In the genomic region with DNA sequence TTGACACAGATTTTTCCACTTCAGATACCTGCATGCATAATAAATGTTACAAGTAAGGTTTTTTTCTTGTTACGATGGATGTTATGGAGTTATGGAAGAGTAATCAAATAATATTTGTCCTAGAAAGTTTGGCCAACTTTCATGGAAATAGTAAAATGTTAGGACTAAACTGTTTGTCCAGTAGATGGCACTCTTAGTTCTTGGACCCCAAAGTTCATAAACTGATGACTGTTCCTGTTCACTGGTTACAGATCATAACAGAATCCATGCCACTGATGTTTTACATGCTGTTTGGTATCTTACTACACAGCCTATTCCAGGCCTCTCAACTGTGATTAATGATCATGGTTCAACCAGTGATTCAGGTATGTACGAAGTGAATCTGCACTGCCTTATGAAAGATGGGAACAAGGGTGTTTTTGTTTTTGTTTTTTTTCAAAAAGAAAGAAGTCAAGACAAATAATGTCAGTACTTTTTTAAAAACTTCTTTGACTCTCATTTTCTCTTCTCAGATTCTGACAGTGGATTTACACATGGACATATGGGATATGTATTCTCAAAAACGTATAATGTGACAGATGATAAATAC, we compare ENCODE assay signal across 8 cellular contexts. TPM values are rescaled to one million over a fixed set of nuclear protein-coding genes. Genes with fewer than 3 reads are reported as not detected.
A peak's percentile ranks its signal among the peaks of the same experiment; 100 is the strongest.
DNase-seq lines count a peak whose midpoint lies in the region; ATAC-seq, FAIRE-seq and TF ChIP-seq lines count a peak whose summit lies in the region.

No MANE protein-coding gene starts in this region.

- H3K27me3 ChIP-seq in colonic mucosa (no peaks in the 10 kb centered on the region), mesenchymal stem cell (ENCODE audit: control insufficient read depth in 1 of 2, insufficient read depth in 1 of 2, low read length in 2 of 2) (no peaks in the 10 kb centered on the region)

- H2BK5ac ChIP-seq in mesenchymal stem cell (ENCODE audit: low read depth, low read length, poor library complexity, severe bottlenecking) = no peak overlapping the region

- no peak overlapping the region for H4K91ac ChIP-seq in mesenchymal stem cell (ENCODE audit: low read length)

- TF ChIP-seq CTCF in AG10803 (conservative IDR thresholded peaks at IDR 0.05; ENCODE audit: low read length) = peak; percentile 71
- peak; percentile 26 for TF ChIP-seq CTCF in colonic mucosa (IDR thresholded peaks at IDR 0.05)

- no peak for FAIRE-seq in GM19239 (lab: Jason Lieb, UNC)

- peak; percentile 49 for DNase-seq in AG10803 (ENCODE audit: low read depth)
- peak; percentile 15 for DNase-seq in NCI-H460 (ENCODE audit: extremely low read depth, low read depth)
- DNase-seq in colonic mucosa = no peak
- DNase-seq in mesenchymal stem cell = peak; percentile 45
- DNase-seq in GM19239 (ENCODE audit: insufficient read length, low spot score) = no peak
- no peak for DNase-seq in stimulated activated naive CD4-positive, alpha-beta T cell treated with Interleukin-2 at 50 U/mL for 16 hours (lab: John Stamatoyannopoulos, UW)
- DNase-seq in activated gamma-delta T cell (lab: John Stamatoyannopoulos, UW) = no peak

- no peak overlapping the region for H2AFZ ChIP-seq in mesenchymal stem cell (ENCODE audit: low read depth, low read length)

- no peak overlapping the region for H2AK5ac ChIP-seq in mesenchymal stem cell (ENCODE audit: low read length, severe bottlenecking)

- H3K4me2 ChIP-seq in mesenchymal stem cell (ENCODE audit: low read length, poor library complexity, severe bottlenecking) = no peak overlapping the region

- no peak overlapping the region for H3K4me3 ChIP-seq in AG10803 (ENCODE audit: low read length)
- H3K4me3 ChIP-seq in colonic mucosa = no peak overlapping the region
- no peak overlapping the region for H3K4me3 ChIP-seq in mesenchymal stem cell (ENCODE audit: insufficient read depth in 1 of 2, low read depth in 1 of 2, low read length in 2 of 2)

- H3K4ac ChIP-seq in mesenchymal stem cell (ENCODE audit: low read depth in 1 of 2, low read length in 2 of 2) = no peak overlapping the region

- no peak overlapping the region for H3K18ac ChIP-seq in mesenchymal stem cell (ENCODE audit: low read depth in 1 of 2, low read length in 2 of 2)

- no peak overlapping the region for H3K14ac ChIP-seq in mesenchymal stem cell (ENCODE audit: low read length in 2 of 2)

- 43% methylated on average over 2 of the region's 3 CpGs for WGBS in mesenchymal stem cell

- peak; percentile 52 for ATAC-seq in GM21786 (IDR thresholded peaks at IDR 0.05; ENCODE audit: unreplicated experiment)

- H3K27ac ChIP-seq in colonic mucosa (no peak overlapping the region), mesenchymal stem cell (ENCODE audit: low read length, poor library complexity, severe bottlenecking) (no peak overlapping the region)

- no peak overlapping the region for H2BK120ac ChIP-seq in mesenchymal stem cell (ENCODE audit: low read depth, low read length)

- no peak overlapping the region for H4K8ac ChIP-seq in mesenchymal stem cell (ENCODE audit: low read length)

- no peak overlapping the region for H2BK15ac ChIP-seq in mesenchymal stem cell (ENCODE audit: low read depth, poor library complexity, severe bottlenecking)

- no peak overlapping the region for H2BK12ac ChIP-seq in mesenchymal stem cell (ENCODE audit: low read length in 2 of 2)

- no peaks in the 10 kb centered on the region for H3K79me1 ChIP-seq in mesenchymal stem cell (replicated peaks; ENCODE audit: low read length, poor library complexity, severe bottlenecking)

- H3K9me3 ChIP-seq in colonic mucosa (no peaks in the 10 kb centered on the region), mesenchymal stem cell (ENCODE audit: control insufficient read depth, low read length) (no peaks in the 10 kb centered on the region)

- intact Hi-C loops in colonic mucosa (cut with DNase I) = loop anchor here (2.0 kb wide), 1 partner anchor 152 kb away; no protein-coding TSS in a partner anchor

- no peaks in the 10 kb centered on the region for H3K36me3 ChIP-seq in colonic mucosa
- H3K36me3 ChIP-seq in mesenchymal stem cell (ENCODE audit: control insufficient read depth in 1 of 2, insufficient read depth in 2 of 2, low read depth in 1 of 2, low read length in 2 of 2) = no peaks in the 10 kb centered on the region

- H3K9ac ChIP-seq in colonic mucosa (ENCODE audit: low read depth in 2 of 2, low read length in 2 of 2) (no peak overlapping the region), mesenchymal stem cell (ENCODE audit: low read length) (no peak overlapping the region)

- no peak overlapping the region for H3K23ac ChIP-seq in mesenchymal stem cell (ENCODE audit: low read length in 2 of 2)

- no peaks in the 10 kb centered on the region for H3K4me1 ChIP-seq in colonic mucosa
- no peaks in the 10 kb centered on the region for H3K4me1 ChIP-seq in mesenchymal stem cell (ENCODE audit: control insufficient read depth, insufficient read depth, low read depth, low read length)

RNA-seq across cellular contexts. Expression of gene SLCO1C1, which starts 48.8 kb away (rescaled TPM):
- total RNA-seq in NCI-H460 (2014; rRNA removed; shearing (Covaris generic)) = 0.22 TPM in 1 of 2 replicates, not detected in the other
- 0.06 TPM in 1 of 2 replicates, not detected in the other for polyA plus RNA-seq in NCI-H460 (2014; cell fraction: nucleus; rRNA removed)
- total RNA-seq in colonic mucosa = under 1 TPM; 0.35 to 0.37 TPM
- 0.11 TPM for polyA plus RNA-seq in mesenchymal stem cell (2013, experiment 1 of 2)
- polyA plus RNA-seq in mesenchymal stem cell (2013, experiment 2 of 2) = 0.10 TPM

Comparison
In these comparisons a context has a peak if more than half of its experiments do, and no peak if none do; other contexts are left out.
1. DNase-seq: peak in AG10803 (single experiment), NCI-H460 (single experiment) and mesenchymal stem cell (single experiment); none in colonic mucosa (single experiment), GM19239 (single experiment), stimulated activated naive CD4-positive, alpha-beta T cell treated with Interleukin-2 at 50 U/mL for 16 hours (single experiment) and activated gamma-delta T cell (single experiment).